In genomic region chr1:185694081-185694480, GRCh38 we compare ENCODE assay signal across 8 cellular contexts. TPM values are rescaled to one million over a fixed set of nuclear protein-coding genes. Genes with fewer than 3 reads are reported as not detected.
A peak's percentile ranks its signal among the peaks of the same experiment; 100 is the strongest.
DNase-seq lines count a peak whose midpoint lies in the region; ATAC-seq, FAIRE-seq and TF ChIP-seq lines count a peak whose summit lies in the region.

No MANE protein-coding gene starts in this region.

- peak overlapping the region; percentile 11; the same call in 1 of the 2 replicates for H3K9ac ChIP-seq in MM.1S (ENCODE audit: low read length)

- no peaks in the 10 kb centered on the region for H3K9me2 ChIP-seq in MM.1S (replicated peaks; ENCODE audit: insufficient read depth, low read length)

- H3K27ac ChIP-seq in MM.1S (ENCODE audit: low read length) (peak overlapping the region; percentile 13; the same call in 1 of the 2 replicates), pancreas (peak overlapping the region in 2 of 4 donors; percentile 28 to 42)

- peak overlapping the region; percentile 55 for H3K4me3 ChIP-seq in MM.1S (ENCODE audit: low read length)
- peak overlapping the region; percentile 47 for H3K4me3 ChIP-seq in choroid plexus epithelial cell (ENCODE audit: low read depth, low read length)
- H3K4me3 ChIP-seq in pancreas, result peak overlapping the region in 2 of 4 donors; percentile 11 to 19
- H3K4me3 ChIP-seq in MG63, result no peak overlapping the region

- FAIRE-seq in pancreas (lab: Jason Lieb, UNC), result no peak

- DNase-seq in MM.1S, result peak; percentile 84
- peak; percentile 58 for DNase-seq in choroid plexus epithelial cell (ENCODE audit: low read depth)
- peak in 1 of 6 donors; percentile 28 for DNase-seq in pancreas
- DNase-seq in NCI-H345 treated with DMSO at 0.1 percent for 48 hours (lab: John Stamatoyannopoulos, UW; ENCODE audit: unreplicated experiment), result no peak
- no peak for DNase-seq in MG63
- no peak for DNase-seq in AG08396 (ENCODE audit: low spot score)

- H3F3A ChIP-seq in MM.1S (ENCODE audit: insufficient read depth, low read length), result no peaks in the 10 kb centered on the region

- H3K4me1 ChIP-seq in MM.1S (ENCODE audit: low read length) (0 out of 2 replicates have a peak, but pooled peaks cover 11% of the 10 kb centered on the region), pancreas (peaks cover 0 to 6% (median 0%) of the 10 kb centered on the region in 3 donors)

- H3K27me3 ChIP-seq in MM.1S (replicated peaks; ENCODE audit: insufficient read depth, low read length) (no peaks in the 10 kb centered on the region), pancreas (no peaks in the 10 kb centered on the region), MG63 (peaks cover 5% of the 10 kb centered on the region; the same call in 1 of the 2 replicates)

- WGBS in pancreas, 2 donors, result 25 to 31% methylated on average over 8 of the region's 8 CpGs

- no peaks in the 10 kb centered on the region for H3K36me3 ChIP-seq in MM.1S (replicated peaks; ENCODE audit: insufficient read depth, low read length)
- H3K36me3 ChIP-seq in pancreas, result no peaks in the 10 kb centered on the region
- no peaks in the 10 kb centered on the region for H3K36me3 ChIP-seq in MG63

- H4K20me1 ChIP-seq in MM.1S (ENCODE audit: insufficient read depth, low read length), result no peaks in the 10 kb centered on the region

- H3K4me2 ChIP-seq in MM.1S (ENCODE audit: low read depth, low read length), result peak overlapping the region; percentile 65

- no peaks in the 10 kb centered on the region for H3K79me2 ChIP-seq in MM.1S (ENCODE audit: low read length)

- intact Hi-C loops in pancreas (cut with DNase I), result no loop called here

- TF ChIP-seq CTCF in MM.1S (IDR thresholded peaks at IDR 0.05; ENCODE audit: low read length) (no peak), choroid plexus epithelial cell (conservative IDR thresholded peaks at IDR 0.05; ENCODE audit: low read depth, low read length) (no peak), pancreas (IDR thresholded peaks at IDR 0.05) (no peak)

- H2AFZ ChIP-seq in MM.1S (ENCODE audit: low read length), result peak overlapping the region; percentile 77

- peak; percentile 59 for ATAC-seq in GM18499 (IDR thresholded peaks at IDR 0.05; ENCODE audit: insufficient read depth, unreplicated experiment)
- peak; percentile 84 for ATAC-seq in GM21528 (IDR thresholded peaks at IDR 0.05; ENCODE audit: low FRiP score, unreplicated experiment)
- peak; percentile 48 to 79 (median 66) for ATAC-seq in pancreas

- H3K9me3 ChIP-seq in MM.1S (replicated peaks; ENCODE audit: insufficient read depth, low read length) (no peaks in the 10 kb centered on the region), pancreas (no peaks in the 10 kb centered on the region), MG63 (no peaks in the 10 kb centered on the region)

RNA-seq across cellular contexts. Expression of gene HMCN1, which starts 40.1 kb away (rescaled TPM):
- 1 to 10 TPM in 3 of 6 donors, under 1 TPM in 3; 0.41 to 4.8 (median 0.94) TPM for total RNA-seq in pancreas
- polyA plus RNA-seq in pancreas, result under 1 TPM; 0.19 to 0.27 TPM
- total RNA-seq in MG63 (2014; rRNA removed; shearing (Covaris generic); ENCODE audit: low replicate concordance), result under 0.01 TPM in 1 of 2 replicates, not detected in the other

Comparison
In these comparisons a context has a peak if more than half of its experiments do, and no peak if none do; other contexts are left out.
1. DNase-seq: peak in MM.1S (single experiment) and choroid plexus epithelial cell (single experiment); none in NCI-H345 treated with DMSO at 0.1 percent for 48 hours (single experiment), MG63 (single experiment) and AG08396 (single experiment).
2. Peak in every context shown above with its lines, with median percentiles within 50 percentile points of each other: ATAC-seq.